In genomic region chr9:78707481-78707977, GRCh38 we compare ENCODE assay signal across 11 cellular contexts.
DNase-seq lines count a peak whose midpoint lies in the region; ATAC-seq and TF ChIP-seq lines count a peak whose summit lies in the region.
"Had no signal": no experiment of that assay in that cellular context is flagged by ENCODE, and none has a peak within 500 bp of the region (broad histone marks: within the 10 kb centered on the region; RNA-seq: fewer than 3 reads in every experiment).

No MANE protein-coding gene starts in this region.

- H3K4me1 ChIP-seq in upper lobe of left lung (no peaks in the 10 kb centered on the region), psoas muscle (no peaks in the 10 kb centered on the region)
- H3K4me1 ChIP-seq: right lobe of liver had no signal

- no peak for TF ChIP-seq CTCF in upper lobe of left lung (IDR thresholded peaks at IDR 0.05)
- no peak for TF ChIP-seq CTCF in psoas muscle (IDR thresholded peaks at IDR 0.05)

- TF ChIP-seq EP300 in upper lobe of left lung (IDR thresholded peaks at IDR 0.05) = no peak

- H3K36me3 ChIP-seq in upper lobe of left lung (no peaks in the 10 kb centered on the region), psoas muscle (ENCODE audit: insufficient read depth in 1 of 2, low read depth in 1 of 2) (no peaks in the 10 kb centered on the region)
- H3K36me3 ChIP-seq: right lobe of liver had no signal

- 53 to 60% methylated on average over 1 of the region's 1 CpG for WGBS in upper lobe of left lung, 2 donors
- 30 to 48% (median 33%) methylated on average over 1 of the region's 1 CpG for whole genome bisulfite sequencing in psoas muscle, 3 donors

- intact Hi-C loops in psoas muscle (cut with DNase I) = no loop called here

- H3K27ac ChIP-seq in upper lobe of left lung (no peak overlapping the region), psoas muscle (no peak overlapping the region)
- H3K27ac ChIP-seq: right lobe of liver had no signal

- TF ChIP-seq POLR2A in upper lobe of left lung (IDR thresholded peaks at IDR 0.05) = no peak

- H3K4me3 ChIP-seq in upper lobe of left lung = no peak overlapping the region
- H3K4me3 ChIP-seq in psoas muscle = no peak overlapping the region
- H3K4me3 ChIP-seq: right lobe of liver had no signal

- ATAC-seq in GM19395 (IDR thresholded peaks at IDR 0.05; ENCODE audit: unreplicated experiment) (peak; percentile 96), HG03139 (IDR thresholded peaks at IDR 0.05; ENCODE audit: unreplicated experiment) (peak; percentile 87), SK-N-SH treated with all-trans-retinoic acid at 6 μM for 48 hours (peak; percentile 94), upper lobe of left lung (ENCODE audit: low FRiP score in 2 of 2) (no peak), psoas muscle (no peak)

- no peaks in the 10 kb centered on the region for H3K9me3 ChIP-seq in upper lobe of left lung
- H3K9me3 ChIP-seq in psoas muscle = no peaks in the 10 kb centered on the region
- H3K9me3 ChIP-seq: right lobe of liver had no signal

- H3K27me3 ChIP-seq in upper lobe of left lung (no peaks in the 10 kb centered on the region), psoas muscle (ENCODE audit: insufficient read depth in 3 of 3, low read length in 2 of 3) (no peaks in the 10 kb centered on the region)
- H3K27me3 ChIP-seq: right lobe of liver had no signal

- DNase-seq in A172 (ENCODE audit: low spot score) (peak; percentile 88), upper lobe of left lung (no peak), HUDEP-2 (lab: John Stamatoyannopoulos, UW; ENCODE audit: unreplicated experiment in 76 of 76) (no peak), psoas muscle (no peak)
- no peak for DNase-seq in NK-92 treated with Interleukin-12 subunit alpha and Interleukin-12 subunit beta, amount 100 ng/mL, for 24 hours (lab: John Stamatoyannopoulos, UW)
- DNase-seq: cortex of kidney, NCI-H774, right lobe of liver had no signal

TF ChIP-seq in SK-N-SH treated with all-trans-retinoic acid at 6 μM for 48 hours, 23 proteins besides CTCF, POLR2A, EP300 and RAD21:
- TF ChIP-seq PPARA (CRISPR knock-in tag; IDR thresholded peaks at IDR 0.05; ENCODE audit: borderline replicate concordance) (no peak), OSR1 (CRISPR knock-in tag; IDR thresholded peaks at IDR 0.05) (no peak), ISL1 (CRISPR knock-in tag; IDR thresholded peaks at IDR 0.05) (peak; percentile 92), POU6F1 (CRISPR knock-in tag; IDR thresholded peaks at IDR 0.05; ENCODE audit: borderline replicate concordance, low read depth) (no peak)

Comparison
In these comparisons a context has a peak if more than half of its experiments do, and no peak if none do; other contexts are left out.
1. ATAC-seq: peak in GM19395 (single experiment), HG03139 (single experiment) and SK-N-SH treated with all-trans-retinoic acid at 6 μM for 48 hours (single experiment); none in upper lobe of left lung (0 of 2) and psoas muscle (0 of 4).